In the genomic region with DNA sequence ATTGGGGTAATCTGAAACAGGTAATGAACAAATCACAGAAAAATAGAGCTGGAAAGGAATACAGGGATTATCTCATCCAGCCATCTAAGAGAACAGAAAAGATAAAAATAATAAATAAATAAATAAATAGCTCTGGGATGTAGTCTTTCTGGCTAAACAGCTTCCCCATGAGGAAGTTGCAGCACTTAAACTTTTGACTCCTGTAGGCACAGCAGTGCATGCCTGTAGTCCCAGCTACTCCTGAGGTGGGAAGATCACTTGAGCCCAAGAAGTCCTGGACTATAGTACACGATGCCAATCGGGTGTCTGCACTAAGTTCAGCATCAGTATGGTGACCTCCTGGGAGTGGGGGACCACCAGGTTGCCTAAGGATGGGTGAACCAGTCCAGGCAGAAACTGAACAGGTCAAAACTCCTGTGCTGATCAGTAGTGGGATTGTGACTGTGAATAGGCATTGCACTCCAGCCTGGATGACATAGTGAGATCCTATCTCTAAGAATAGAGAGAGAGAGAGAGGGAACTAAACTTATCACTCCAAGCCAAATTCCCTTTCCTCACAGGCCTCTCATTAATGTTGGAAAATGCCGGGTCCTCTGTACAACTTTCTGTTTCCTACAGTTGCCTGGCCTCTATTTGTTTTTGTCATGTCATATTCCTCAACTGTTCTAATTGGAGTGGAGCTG, we compare ENCODE assay signal across 21 cellular contexts.
"Had no signal": no experiment of that assay in that cellular context is flagged by ENCODE, and none has a peak within 500 bp of the region (broad histone marks: within the 10 kb centered on the region; RNA-seq: fewer than 3 reads in every experiment).

No MANE protein-coding gene starts in this region.

- H3K36me3 Mint-ChIP-seq: activated CD8-positive, alpha-beta memory T cell treated with anti-CD3 and anti-CD28 coated beads, Interleukin-2, amount 10 ng/mL, durations not matched to agents 7 days and 5 days; activated naive CD8-positive, alpha-beta T cell treated with anti-CD3 and anti-CD28 coated beads, Interleukin-2, amount 10 ng/mL, durations not matched to agents 7 days and 5 days had no signal

- H3K27ac Mint-ChIP-seq: activated CD4-positive, alpha-beta memory T cell treated with anti-CD3 and anti-CD28 coated beads, Interleukin-2, amount 10 ng/mL, durations not matched to agents 7 days and 5 days; activated CD8-positive, alpha-beta memory T cell treated with anti-CD3 and anti-CD28 coated beads, Interleukin-2, amount 10 ng/mL, durations not matched to agents 7 days and 5 days; activated naive CD8-positive, alpha-beta T cell treated with anti-CD3 and anti-CD28 coated beads, Interleukin-2, amount 10 ng/mL, durations not matched to agents 7 days and 5 days; activated T-cell treated with anti-CD3 and anti-CD28 coated beads, Interleukin-2, amount 50 U/mL, for 24 hours; activated T-helper 2 cell treated with anti-CD3 and anti-CD28 coated beads, Interferon-gamma antibody, Interleukin-2, Interleukin-4, amounts not matched to agents 10 μg/mL and 5 μg/mL and 100 μg/mL, durations not matched to agents 14 hours and 24 hours and 36 hours; endodermal cell had no signal

- DNase-seq: activated CD4-positive, alpha-beta memory T cell treated with anti-CD3 and anti-CD28 coated beads, Interleukin-2, amount 10 ng/mL, durations not matched to agents 7 days and 5 days; activated CD4-positive, alpha-beta T cell treated with anti-CD3 and anti-CD28 coated beads for 48 hours; activated CD4-positive, CD25-positive, alpha-beta regulatory T cell; activated CD8-positive, alpha-beta memory T cell treated with anti-CD3 and anti-CD28 coated beads, Interleukin-2, amount 10 ng/mL, durations not matched to agents 7 days and 5 days; activated naive CD4-positive, alpha-beta T cell treated with Interleukin-2 at 50 U/mL for 16 hours; activated naive CD8-positive, alpha-beta T cell treated with anti-CD3 and anti-CD28 coated beads, Interleukin-2, amount 10 ng/mL, durations not matched to agents 7 days and 5 days; activated T-cell treated with anti-CD3 and anti-CD28 coated beads, Interleukin-2, amount 50 U/mL, for 24 hours; body of pancreas; caudate nucleus; colonic mucosa; endodermal cell; gastrocnemius medialis; head of caudate nucleus; right cardiac atrium; stimulated activated CD4-positive, alpha-beta T cell treated with anti-CD3 and anti-CD28 coated beads, Interleukin-2, amount 100 ng/mL, for 48 hours; stomach; upper lobe of left lung had no signal

- H3K9me3 ChIP-seq: body of pancreas, colonic mucosa, gastrocnemius medialis, prostate gland, stomach, upper lobe of left lung had no signal

- H3K4me1 Mint-ChIP-seq: activated CD4-positive, alpha-beta memory T cell treated with anti-CD3 and anti-CD28 coated beads, Interleukin-2, amount 10 ng/mL, durations not matched to agents 7 days and 5 days; activated CD8-positive, alpha-beta memory T cell treated with anti-CD3 and anti-CD28 coated beads, Interleukin-2, amount 10 ng/mL, durations not matched to agents 7 days and 5 days; activated naive CD8-positive, alpha-beta T cell treated with anti-CD3 and anti-CD28 coated beads, Interleukin-2, amount 10 ng/mL, durations not matched to agents 7 days and 5 days; endodermal cell had no signal

- H3K36me3 ChIP-seq: colonic mucosa, gastrocnemius medialis, prostate gland, stomach, upper lobe of left lung had no signal

- ATAC-seq: activated CD8-positive, alpha-beta memory T cell treated with anti-CD3 and anti-CD28 coated beads, Interleukin-2, amount 10 ng/mL, durations not matched to agents 7 days and 5 days; body of pancreas; gastrocnemius medialis; left lobe of liver; right cardiac atrium had no signal

- H3K27me3 ChIP-seq: body of pancreas, colonic mucosa, gastrocnemius medialis, upper lobe of left lung had no signal

- H3K4me1 ChIP-seq: body of pancreas, colonic mucosa, gastrocnemius medialis, prostate gland, stomach, upper lobe of left lung had no signal

- H3K27ac ChIP-seq: body of pancreas, colonic mucosa, gastrocnemius medialis, prostate gland, skin epidermis, stomach, upper lobe of left lung had no signal

- H3K4me3 Mint-ChIP-seq: activated CD4-positive, alpha-beta memory T cell treated with anti-CD3 and anti-CD28 coated beads, Interleukin-2, amount 10 ng/mL, durations not matched to agents 7 days and 5 days; activated CD8-positive, alpha-beta memory T cell treated with anti-CD3 and anti-CD28 coated beads, Interleukin-2, amount 10 ng/mL, durations not matched to agents 7 days and 5 days; activated naive CD8-positive, alpha-beta T cell treated with anti-CD3 and anti-CD28 coated beads, Interleukin-2, amount 10 ng/mL, durations not matched to agents 7 days and 5 days; activated T-cell treated with anti-CD3 and anti-CD28 coated beads, Interleukin-2, amount 50 U/mL, for 24 hours; endodermal cell had no signal

- H3K4me3 ChIP-seq: body of pancreas, colonic mucosa, gastrocnemius medialis, prostate gland, skin epidermis, stomach, upper lobe of left lung had no signal

- H3K9me3 Mint-ChIP-seq: activated CD4-positive, alpha-beta memory T cell treated with anti-CD3 and anti-CD28 coated beads, Interleukin-2, amount 10 ng/mL, durations not matched to agents 7 days and 5 days; activated naive CD8-positive, alpha-beta T cell treated with anti-CD3 and anti-CD28 coated beads, Interleukin-2, amount 10 ng/mL, durations not matched to agents 7 days and 5 days; activated T-cell treated with anti-CD3 and anti-CD28 coated beads, Interleukin-2, amount 50 U/mL, for 24 hours; activated T-helper 2 cell treated with anti-CD3 and anti-CD28 coated beads, Interferon-gamma antibody, Interleukin-2, Interleukin-4, amounts not matched to agents 10 μg/mL and 5 μg/mL and 100 μg/mL, durations not matched to agents 14 hours and 24 hours and 36 hours had no signal
